8 cellular contexts compared by ENCODE assay signal in the genomic region with DNA sequence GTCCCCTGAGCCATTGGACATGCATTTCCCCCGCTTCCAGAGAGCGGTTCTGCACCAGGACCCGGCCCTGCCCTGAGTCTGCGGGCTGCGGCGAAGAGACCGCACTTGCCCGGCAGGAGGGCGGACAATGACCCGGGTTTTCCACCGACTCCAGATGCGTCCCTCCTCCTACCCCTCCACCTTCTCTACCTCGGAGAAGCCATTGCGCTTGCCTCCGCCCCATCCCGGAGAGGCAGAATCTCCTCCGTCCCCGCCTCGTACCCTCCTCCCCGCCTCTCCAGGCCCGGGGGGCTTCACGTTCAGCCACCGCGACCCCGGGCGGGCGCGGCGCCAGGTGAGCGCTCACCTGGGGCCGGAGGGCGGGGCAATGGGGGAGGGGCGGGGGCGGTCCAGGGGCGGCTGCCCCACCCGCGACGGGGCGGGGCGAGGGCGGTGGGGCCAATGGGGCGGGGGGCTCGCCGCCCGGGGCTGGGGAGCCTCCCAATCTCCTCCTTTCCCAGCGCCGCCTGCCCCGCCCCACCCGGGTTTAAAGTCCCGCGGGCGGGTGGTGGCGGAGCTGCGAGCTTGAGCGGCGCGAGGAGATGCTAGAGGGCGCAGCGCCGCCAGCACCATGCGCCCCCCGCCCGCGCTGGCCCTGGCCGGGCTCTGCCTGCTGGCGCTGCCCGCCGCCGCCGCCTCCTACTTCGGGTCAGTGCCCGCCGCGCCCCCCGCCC. TPM values are rescaled to one million over a fixed set of nuclear protein-coding genes. Genes with fewer than 3 reads are reported as not detected.
DNase-seq lines count a peak whose midpoint lies in the region; ATAC-seq, FAIRE-seq and TF ChIP-seq lines count a peak whose summit lies in the region.

Gene WNT9B (plus strand): TSS at position 555 of the 713 bp plus-strand sequence. CDS start 56 bp downstream, at position 611.

- H3K4me1 ChIP-seq in astrocyte (ENCODE audit: insufficient read depth, low read length): peaks cover 11% of the 10 kb centered on the region

- H3K27ac Mint-ChIP-seq in CD4-positive, alpha-beta T cell: no peak within 1 kb of the TSS
- H3K27ac Mint-ChIP-seq in astrocyte (ENCODE audit: unreplicated experiment): no peak within 1 kb of the TSS
- no peak within 1 kb of the TSS for H3K27ac Mint-ChIP-seq in stimulated activated naive CD8-positive, alpha-beta T cell treated with anti-CD3 and anti-CD28 coated beads, Interleukin-15, amount 100 ng/mL, for 72 hours

- no peaks in the 10 kb centered on the region for H3K36me3 ChIP-seq in astrocyte (ENCODE audit: insufficient read depth, low read length)

- FAIRE-seq in astrocyte (lab: Jason Lieb, UNC): no peak

- H3K27me3 Mint-ChIP-seq in CD4-positive, alpha-beta T cell: peaks cover 91% of the 10 kb centered on the region
- H3K27me3 Mint-ChIP-seq in astrocyte (ENCODE audit: low read depth, unreplicated experiment): peaks cover 55% of the 10 kb centered on the region
- peaks cover 97% of the 10 kb centered on the region for H3K27me3 Mint-ChIP-seq in stimulated activated naive CD8-positive, alpha-beta T cell treated with anti-CD3 and anti-CD28 coated beads, Interleukin-15, amount 100 ng/mL, for 72 hours

- peak in 1 of 10 experiments; percentile 35 for DNase-seq in CD4-positive, alpha-beta T cell
- peak; percentile 58 for DNase-seq in LoVo (ENCODE audit: low spot score)
- DNase-seq in astrocyte (ENCODE audit: low read depth): no peak
- peak; percentile 95 for DNase-seq in islet precursor cell
- no peak for DNase-seq in stimulated activated naive CD8-positive, alpha-beta T cell treated with anti-CD3 and anti-CD28 coated beads, Interleukin-15, amount 100 ng/mL, for 72 hours
- no peak for DNase-seq in Kasumi-1 (lab: John Stamatoyannopoulos, UW)
- no peak for DNase-seq in pons (ENCODE audit: low spot score)

- H2AFZ ChIP-seq in astrocyte (ENCODE audit: low read depth, low read length): peak within 1 kb of the TSS; percentile 77

- CTCF ChIA-PET in CD4-positive, alpha-beta T cell (lab: Charles Lee): no interaction called here

- no peaks in the 10 kb centered on the region for H3K9me3 Mint-ChIP-seq in CD4-positive, alpha-beta T cell
- H3K9me3 Mint-ChIP-seq in astrocyte (ENCODE audit: unreplicated experiment): no peaks in the 10 kb centered on the region
- H3K9me3 Mint-ChIP-seq in stimulated activated naive CD8-positive, alpha-beta T cell treated with anti-CD3 and anti-CD28 coated beads, Interleukin-15, amount 100 ng/mL, for 72 hours: no peaks in the 10 kb centered on the region

- H3K36me3 Mint-ChIP-seq in CD4-positive, alpha-beta T cell (ENCODE audit: low read depth): no peaks in the 10 kb centered on the region
- H3K36me3 Mint-ChIP-seq in astrocyte (ENCODE audit: low read depth, unreplicated experiment): no peaks in the 10 kb centered on the region

- peak; percentile 46 for ATAC-seq in CD4-positive, alpha-beta T cell (ENCODE audit: poor library complexity)
- peak; percentile 46 for ATAC-seq in stimulated activated naive CD8-positive, alpha-beta T cell treated with anti-CD3 and anti-CD28 coated beads, Interleukin-15, amount 100 ng/mL, for 72 hours
- ATAC-seq in GM18498 (IDR thresholded peaks at IDR 0.05; ENCODE audit: unreplicated experiment): no peak

- peaks cover 57% of the 10 kb centered on the region for H3K27me3 ChIP-seq in CD4-positive, alpha-beta T cell (ENCODE audit: control insufficient read depth, insufficient read depth, low read length)
- peaks cover 59% of the 10 kb centered on the region for H3K27me3 ChIP-seq in astrocyte (ENCODE audit: insufficient read depth, low read length)

- H3K9ac ChIP-seq in astrocyte (ENCODE audit: low read length): peak within 1 kb of the TSS; percentile 10

- POLR2A ChIA-PET in CD4-positive, alpha-beta T cell (lab: Charles Lee): no interaction called here

- H3K4me2 ChIP-seq in astrocyte (ENCODE audit: low read length): peak within 1 kb of the TSS; percentile 83

- H3K4me1 Mint-ChIP-seq in CD4-positive, alpha-beta T cell (ENCODE audit: low read depth): peaks cover 5% of the 10 kb centered on the region
- peaks cover 15% of the 10 kb centered on the region for H3K4me1 Mint-ChIP-seq in astrocyte (ENCODE audit: low read depth, unreplicated experiment)
- H3K4me1 Mint-ChIP-seq in stimulated activated naive CD8-positive, alpha-beta T cell treated with anti-CD3 and anti-CD28 coated beads, Interleukin-15, amount 100 ng/mL, for 72 hours: peaks cover 8% of the 10 kb centered on the region

- intact Hi-C loops in CD4-positive, alpha-beta T cell (cut with DNase I, micrococcal nuclease): no loop called here

- H3K27ac ChIP-seq in CD4-positive, alpha-beta T cell (ENCODE audit: low read depth, low read length): no peak within 1 kb of the TSS
- H3K27ac ChIP-seq in astrocyte (ENCODE audit: low read depth, low read length): no peak within 1 kb of the TSS

- no peaks in the 10 kb centered on the region for H4K20me1 ChIP-seq in astrocyte (ENCODE audit: insufficient read depth, low read length)

- H3K79me2 ChIP-seq in astrocyte (ENCODE audit: insufficient read depth, low read length): no peaks in the 10 kb centered on the region

- H3K4me3 ChIP-seq in astrocyte (ENCODE audit: insufficient read depth, low read depth, low read length): peak within 1 kb of the TSS; percentile 5

- TF ChIP-seq CTCF in CD4-positive, alpha-beta T cell (IDR thresholded peaks at IDR 0.05): no peak
- no peak for TF ChIP-seq CTCF in astrocyte (IDR thresholded peaks at IDR 0.05; ENCODE audit: insufficient read depth, low read depth, low read length)

- no peaks in the 10 kb centered on the region for H3K9me3 ChIP-seq in CD4-positive, alpha-beta T cell (ENCODE audit: control insufficient read depth, low read length)
- H3K9me3 ChIP-seq in astrocyte (ENCODE audit: insufficient read depth, low read depth, low read length): no peaks in the 10 kb centered on the region

- H3K4me3 Mint-ChIP-seq in CD4-positive, alpha-beta T cell: peak within 1 kb of the TSS; percentile 62
- peak within 1 kb of the TSS; percentile 81 for H3K4me3 Mint-ChIP-seq in astrocyte (ENCODE audit: unreplicated experiment)
- H3K4me3 Mint-ChIP-seq in stimulated activated naive CD8-positive, alpha-beta T cell treated with anti-CD3 and anti-CD28 coated beads, Interleukin-15, amount 100 ng/mL, for 72 hours: peak within 1 kb of the TSS; percentile 77 to 80

RNA-seq across cellular contexts. Expression of gene WNT9B, which starts in this region (rescaled TPM):
- total RNA-seq in CD4-positive, alpha-beta T cell: not detected
- total RNA-seq in astrocyte: 0.48 and 0.84 TPM in 2 replicates

Comparison
In these comparisons a context has a peak if more than half of its experiments do, and no peak if none do; other contexts are left out.
1. Peak in ATAC-seq in CD4-positive, alpha-beta T cell; RNA of the gene not detected or under 1 TPM.
2. DNase-seq: peak in LoVo (single experiment) and islet precursor cell (single experiment); none in astrocyte (single experiment), stimulated activated naive CD8-positive, alpha-beta T cell treated with anti-CD3 and anti-CD28 coated beads, Interleukin-15, amount 100 ng/mL, for 72 hours (0 of 2), Kasumi-1 (0 of 2) and pons (single experiment).
3. Peak in every context shown above with its lines, with median percentiles within 50 percentile points of each other: H3K4me3 Mint-ChIP-seq.